In genomic region chr5:146368137-146368536, GRCh38 we compare ENCODE assay signal across 22 cellular contexts. TPM values are rescaled to one million over a fixed set of nuclear protein-coding genes. Genes with fewer than 3 reads are reported as not detected.
DNase-seq lines count a peak whose midpoint lies in the region; ATAC-seq, FAIRE-seq and TF ChIP-seq lines count a peak whose summit lies in the region.
"Had no signal": no experiment of that assay in that cellular context is flagged by ENCODE, and none has a peak within 500 bp of the region (broad histone marks: within the 10 kb centered on the region; RNA-seq: fewer than 3 reads in every experiment).

No MANE protein-coding gene starts in this region.

- no peaks in the 10 kb centered on the region for H3F3A ChIP-seq in GM23248 (ENCODE audit: insufficient read depth)

- no peaks in the 10 kb centered on the region for H3K4me1 Mint-ChIP-seq in activated T-cell treated with anti-CD3 and anti-CD28 coated beads, Interleukin-2, amount 50 U/mL, for 24 hours (ENCODE audit: low read depth)
- H3K4me1 Mint-ChIP-seq: CD4-positive, alpha-beta memory T cell; T-helper 17 cell had no signal

- H3K27me3 ChIP-seq in GM23248 (replicated peaks; ENCODE audit: insufficient read depth) (peaks cover 13% of the 10 kb centered on the region; the same call in 1 of the 2 replicates), bronchial epithelial cell (ENCODE audit: control insufficient read depth, insufficient read depth, low read length) (peaks cover 7% of the 10 kb centered on the region), prostate gland (replicated peaks; ENCODE audit: insufficient read depth) (no peaks in the 10 kb centered on the region), WERI-Rb-1 (ENCODE audit: insufficient read depth, low read depth, severe bottlenecking) (no peaks in the 10 kb centered on the region)

- ATAC-seq in HG02981 (IDR thresholded peaks at IDR 0.05; ENCODE audit: unreplicated experiment): no peak
- ATAC-seq: Panc1, Right ventricle myocardium inferior, T-helper 17 cell had no signal

- no peaks in the 10 kb centered on the region for H3K36me3 ChIP-seq in GM23248 (ENCODE audit: low read depth)
- no peaks in the 10 kb centered on the region for H3K36me3 ChIP-seq in bronchial epithelial cell (ENCODE audit: control insufficient read depth, insufficient read depth, low read length)
- no peaks in the 10 kb centered on the region for H3K36me3 ChIP-seq in prostate gland
- no peaks in the 10 kb centered on the region for H3K36me3 ChIP-seq in WERI-Rb-1

- no peaks in the 10 kb centered on the region for H3K9me2 ChIP-seq in GM23248 (ENCODE audit: insufficient read depth)

- H3K9me3 Mint-ChIP-seq in activated T-cell treated with anti-CD3 and anti-CD28 coated beads, Interleukin-2, amount 50 U/mL, for 24 hours: no peaks in the 10 kb centered on the region
- H3K9me3 Mint-ChIP-seq: IgD-negative memory B cell had no signal

- 10 to 37% methylated on average over 1 to 2 of the region's 2 CpGs for WGBS in GM23248 (ENCODE audit: low coverage in 1 of 2, low lambda C conversion rate in 2 of 2, missing lambda C conversion rate in 2 of 2), 2 experiments
- 55% methylated on average over 2 of the region's 2 CpGs for WGBS in prostate gland

- peaks cover 36% of the 10 kb centered on the region for H3K27me3 Mint-ChIP-seq in activated T-cell treated with anti-CD3 and anti-CD28 coated beads, Interleukin-2, amount 50 U/mL, for 24 hours

- DNase-seq in GM23248 (peak; percentile 19), OCI-M1 (lab: John Stamatoyannopoulos, UW) (peak; percentile 45), bronchial epithelial cell (ENCODE audit: low read depth) (peak; percentile 12), prostate gland (ENCODE audit: low spot score) (peak; percentile 8), WERI-Rb-1 (no peak)
- DNase-seq in activated T-cell treated with anti-CD3 and anti-CD28 coated beads, Interleukin-2, amount 50 U/mL, for 24 hours: no peak
- DNase-seq: CD4-positive, alpha-beta memory T cell; DND-41; GDM1; Kasumi-1; NCI-H1436 treated with DMSO at 0.1 percent for 48 hours; NCI-H2081; NCI-H510A treated with DMSO at 0.1 percent for 48 hours; NCI-H82; T-helper 17 cell had no signal

- H2AFZ ChIP-seq in GM23248: no peak overlapping the region

- no peaks in the 10 kb centered on the region for H3K79me2 ChIP-seq in GM23248 (ENCODE audit: insufficient read depth)

- H4K20me1 ChIP-seq in GM23248 (ENCODE audit: insufficient read depth): no peaks in the 10 kb centered on the region

- no peak overlapping the region for H3K4me3 Mint-ChIP-seq in activated T-cell treated with anti-CD3 and anti-CD28 coated beads, Interleukin-2, amount 50 U/mL, for 24 hours
- H3K4me3 Mint-ChIP-seq: CD4-positive, alpha-beta memory T cell; IgD-negative memory B cell; T-helper 17 cell had no signal

- H3K4me2 ChIP-seq in GM23248 (ENCODE audit: unreplicated experiment): no peak overlapping the region

- H3K4me3 ChIP-seq in GM23248: no peak overlapping the region
- H3K4me3 ChIP-seq in bronchial epithelial cell (ENCODE audit: low read depth, low read length): no peak overlapping the region
- no peak overlapping the region for H3K4me3 ChIP-seq in prostate gland
- H3K4me3 ChIP-seq in WERI-Rb-1 (ENCODE audit: low read depth, low read length): no peak overlapping the region

- TF ChIP-seq CTCF in bronchial epithelial cell (IDR thresholded peaks at IDR 0.05; ENCODE audit: insufficient read depth, low read length, severe bottlenecking) (no peak), prostate gland (IDR thresholded peaks at IDR 0.05) (no peak), WERI-Rb-1 (IDR thresholded peaks at IDR 0.05; ENCODE audit: low read depth, low read length) (no peak)

- H3K9ac ChIP-seq in GM23248: no peak overlapping the region

- H3K9me3 ChIP-seq in GM23248 (ENCODE audit: low read depth): no peaks in the 10 kb centered on the region
- no peaks in the 10 kb centered on the region for H3K9me3 ChIP-seq in prostate gland
- no peaks in the 10 kb centered on the region for H3K9me3 ChIP-seq in WERI-Rb-1 (ENCODE audit: severe bottlenecking)

- H3K27ac Mint-ChIP-seq in activated T-cell treated with anti-CD3 and anti-CD28 coated beads, Interleukin-2, amount 50 U/mL, for 24 hours: no peak overlapping the region
- H3K27ac Mint-ChIP-seq: CD4-positive, alpha-beta memory T cell; IgD-negative memory B cell; T-helper 17 cell had no signal

- no peak for TF ChIP-seq POLR2A in prostate gland (IDR thresholded peaks at IDR 0.05)

- no peak for FAIRE-seq in bronchial epithelial cell (lab: Jason Lieb, UNC)
- FAIRE-seq: GM12891, GM18507, HTR-8/SVneo had no signal

- in situ Hi-C loops in GM23248 (cut with MboI): no loop called here

- intact Hi-C loops in prostate gland (cut with DNase I): no loop called here

- H3K27ac ChIP-seq in GM23248: no peak overlapping the region
- H3K27ac ChIP-seq in prostate gland: no peak overlapping the region
- no peak overlapping the region for H3K27ac ChIP-seq in WERI-Rb-1

- no peaks in the 10 kb centered on the region for H3K36me3 Mint-ChIP-seq in activated T-cell treated with anti-CD3 and anti-CD28 coated beads, Interleukin-2, amount 50 U/mL, for 24 hours (ENCODE audit: low read depth)
- H3K36me3 Mint-ChIP-seq: CD4-positive, alpha-beta memory T cell; IgD-negative memory B cell had no signal

- H3K4me1 ChIP-seq in GM23248 (ENCODE audit: insufficient read depth): no peaks in the 10 kb centered on the region
- no peaks in the 10 kb centered on the region for H3K4me1 ChIP-seq in prostate gland (replicated peaks)

RNA-seq across cellular contexts. Expression of gene POU4F3, which starts 29.5 kb away (rescaled TPM):
- 0.13 TPM in 1 of 2 replicates, not detected in the other for total RNA-seq in GM23248 (2014; rRNA removed; shearing (Covaris generic))
- polyA plus RNA-seq in GM23248 (2016; fragmentation: Nextera tagmentation; extraction: Ambion mirVana): not detected in 2 replicates
- total RNA-seq in bronchial epithelial cell: 0.13 TPM in 1 of 2 replicates, not detected in the other
- not detected for total RNA-seq in prostate gland
- total RNA-seq: CD4-positive, alpha-beta memory T cell; Right ventricle myocardium inferior; T-helper 17 cell had no signal
- polyA plus RNA-seq: CD4-positive, alpha-beta memory T cell; IgD-negative memory B cell had no signal

Comparison
In these comparisons a context has a peak if more than half of its experiments do, and no peak if none do; other contexts are left out.
1. DNase-seq: peak in GM23248 (single experiment), OCI-M1 (single experiment), bronchial epithelial cell (single experiment) and prostate gland (single experiment); none in activated T-cell treated with anti-CD3 and anti-CD28 coated beads, Interleukin-2, amount 50 U/mL, for 24 hours (single experiment) and WERI-Rb-1 (single experiment).